1 cellular context compared by ENCODE assay signal in the genomic region with DNA sequence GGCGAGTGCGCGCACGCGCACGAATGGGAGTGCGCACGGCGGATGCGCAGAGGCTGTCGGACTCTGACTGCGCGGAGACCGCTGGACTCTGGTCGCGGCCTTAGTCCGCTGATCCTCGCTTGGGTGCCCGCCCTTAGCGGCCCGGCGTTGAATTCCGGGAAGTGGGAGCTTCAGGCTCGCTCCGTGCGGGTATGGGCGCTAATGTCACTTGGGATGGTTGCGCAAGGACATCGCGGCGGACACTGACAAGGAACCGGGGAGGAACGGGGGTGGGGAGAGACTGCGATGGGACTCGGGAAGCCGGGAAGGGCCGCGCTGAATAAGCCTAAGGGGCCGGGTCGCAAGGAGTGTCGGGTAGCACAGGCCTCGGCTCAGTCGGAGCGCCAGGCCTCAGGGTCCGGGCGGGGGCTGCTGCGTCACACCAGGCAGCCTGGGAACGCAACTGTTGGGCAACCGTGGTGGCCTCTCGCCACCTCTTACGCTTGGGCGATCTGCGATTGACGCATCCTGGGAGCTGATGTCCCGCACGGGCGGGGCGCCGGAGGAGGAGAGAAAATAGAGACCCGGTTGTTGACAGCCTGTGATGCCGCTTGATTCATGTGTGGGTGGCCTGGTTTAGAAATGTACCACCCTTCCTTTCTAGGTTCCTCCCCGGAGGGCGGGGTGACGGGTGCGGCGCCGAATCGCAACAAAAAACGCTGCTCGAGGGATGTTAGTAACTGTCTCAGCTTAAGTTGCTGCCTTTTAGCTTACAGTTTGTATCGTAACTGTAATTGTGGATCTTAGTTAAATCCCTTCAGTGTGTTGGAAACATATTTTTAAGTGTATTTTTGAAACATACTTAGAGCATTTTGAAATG.
A peak's percentile ranks its signal among the peaks of the same experiment; 100 is the strongest.
TF ChIP-seq lines count a peak whose summit lies in the region.

No MANE protein-coding gene starts in this region.

TF ChIP-seq in IMR-90, 13 proteins besides CTCF, POLR2A, EP300 and RAD21:
- peak; percentile 39; the same call in 1 of the 2 replicates for TF ChIP-seq NFE2L2 (IDR thresholded peaks at IDR 0.05; ENCODE audit: low read depth, low read length)
- TF ChIP-seq BHLHE40 (IDR thresholded peaks at IDR 0.05; ENCODE audit: low read depth, low read length), result peak; percentile 67
- TF ChIP-seq MAFK (IDR thresholded peaks at IDR 0.05; ENCODE audit: low read depth, low read length), result no peak
- TF ChIP-seq, protein P1, sequence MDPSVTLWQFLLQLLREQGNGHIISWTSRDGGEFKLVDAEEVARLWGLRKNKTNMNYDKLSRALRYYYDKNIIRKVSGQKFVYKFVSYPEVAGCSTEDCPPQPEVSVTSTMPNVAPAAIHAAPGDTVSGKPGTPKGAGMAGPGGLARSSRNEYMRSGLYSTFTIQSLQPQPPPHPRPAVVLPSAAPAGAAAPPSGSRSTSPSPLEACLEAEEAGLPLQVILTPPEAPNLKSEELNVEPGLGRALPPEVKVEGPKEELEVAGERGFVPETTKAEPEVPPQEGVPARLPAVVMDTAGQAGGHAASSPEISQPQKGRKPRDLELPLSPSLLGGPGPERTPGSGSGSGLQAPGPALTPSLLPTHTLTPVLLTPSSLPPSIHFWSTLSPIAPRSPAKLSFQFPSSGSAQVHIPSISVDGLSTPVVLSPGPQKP (IDR thresholded peaks at IDR 0.05; ENCODE audit: borderline replicate concordance, low read depth, low read length), result no peak
- 0 out of 2 replicates have a peak, but pooled peaks have one; percentile 25 for TF ChIP-seq FOS (IDR thresholded peaks at IDR 0.05; ENCODE audit: low read depth, low read length)
- peak; percentile 92; the same call in 1 of the 2 replicates for TF ChIP-seq CHD1 (IDR thresholded peaks at IDR 0.05; ENCODE audit: low read depth, low read length)
- peak; percentile 98 for TF ChIP-seq CEBPB (IDR thresholded peaks at IDR 0.05; ENCODE audit: low read depth, low read length)
- no peak for TF ChIP-seq RCOR1 (IDR thresholded peaks at IDR 0.05; ENCODE audit: insufficient replicate concordance, low read length)
- peak; percentile 92 for TF ChIP-seq MAZ (IDR thresholded peaks at IDR 0.05; ENCODE audit: borderline replicate concordance, low read depth, low read length)
- TF ChIP-seq, protein P2, sequence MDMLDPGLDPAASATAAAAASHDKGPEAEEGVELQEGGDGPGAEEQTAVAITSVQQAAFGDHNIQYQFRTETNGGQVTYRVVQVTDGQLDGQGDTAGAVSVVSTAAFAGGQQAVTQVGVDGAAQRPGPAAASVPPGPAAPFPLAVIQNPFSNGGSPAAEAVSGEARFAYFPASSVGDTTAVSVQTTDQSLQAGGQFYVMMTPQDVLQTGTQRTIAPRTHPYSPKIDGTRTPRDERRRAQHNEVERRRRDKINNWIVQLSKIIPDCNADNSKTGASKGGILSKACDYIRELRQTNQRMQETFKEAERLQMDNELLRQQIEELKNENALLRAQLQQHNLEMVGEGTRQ (IDR thresholded peaks at IDR 0.05; ENCODE audit: low read depth, low read length), result 0 out of 2 replicates have a peak, but pooled peaks have one; percentile 1
- peak; percentile 31; the same call in 1 of the 2 replicates for TF ChIP-seq MXI1 (IDR thresholded peaks at IDR 0.05; ENCODE audit: borderline replicate concordance, low read depth, low read length)
- no peak for TF ChIP-seq SMC3 (IDR thresholded peaks at IDR 0.05; ENCODE audit: low read depth, low read length)
- no peak for TF ChIP-seq RFX5 (IDR thresholded peaks at IDR 0.05; ENCODE audit: low read depth, low read length)
